Comparison of ENCODE assay signal across 1 cellular context in the genomic region with DNA sequence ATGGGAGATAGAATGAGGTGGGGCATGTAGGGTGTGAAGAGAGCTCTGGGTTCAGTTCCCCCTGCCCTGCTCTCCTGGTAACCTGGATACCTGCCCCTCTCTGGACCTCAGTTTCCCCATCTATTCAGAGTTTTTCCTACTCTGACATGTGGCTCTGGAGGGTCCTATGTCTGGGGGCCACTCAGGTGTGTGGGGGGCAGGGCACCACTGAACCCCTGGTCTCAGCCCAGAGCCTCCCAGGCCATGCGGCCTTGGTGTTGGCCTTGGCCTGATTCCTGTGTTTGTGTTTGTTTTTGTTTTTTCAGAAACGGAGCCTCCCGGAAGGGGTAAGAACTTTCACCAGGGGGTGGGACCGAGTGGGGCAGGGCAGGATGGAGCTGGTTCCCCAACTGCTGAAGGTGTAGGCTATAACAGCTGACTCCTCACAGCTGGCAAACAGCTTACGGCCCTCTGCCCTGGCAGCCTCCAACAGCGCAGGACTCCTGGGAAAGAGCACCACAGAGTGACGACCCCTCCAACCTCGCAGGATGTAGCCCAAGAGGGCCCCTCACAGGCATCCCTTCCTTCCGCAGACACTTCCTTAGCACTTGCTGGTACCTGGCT.
A peak's percentile ranks its signal among the peaks of the same experiment; 100 is the strongest.
TF ChIP-seq lines count a peak whose summit lies in the region.

No MANE protein-coding gene starts in this region.

TF ChIP-seq in HepG2, 621 proteins besides CTCF, POLR2A, EP300 and RAD21 (continued from another document and continues in another):
- TF ChIP-seq, protein P1, sequence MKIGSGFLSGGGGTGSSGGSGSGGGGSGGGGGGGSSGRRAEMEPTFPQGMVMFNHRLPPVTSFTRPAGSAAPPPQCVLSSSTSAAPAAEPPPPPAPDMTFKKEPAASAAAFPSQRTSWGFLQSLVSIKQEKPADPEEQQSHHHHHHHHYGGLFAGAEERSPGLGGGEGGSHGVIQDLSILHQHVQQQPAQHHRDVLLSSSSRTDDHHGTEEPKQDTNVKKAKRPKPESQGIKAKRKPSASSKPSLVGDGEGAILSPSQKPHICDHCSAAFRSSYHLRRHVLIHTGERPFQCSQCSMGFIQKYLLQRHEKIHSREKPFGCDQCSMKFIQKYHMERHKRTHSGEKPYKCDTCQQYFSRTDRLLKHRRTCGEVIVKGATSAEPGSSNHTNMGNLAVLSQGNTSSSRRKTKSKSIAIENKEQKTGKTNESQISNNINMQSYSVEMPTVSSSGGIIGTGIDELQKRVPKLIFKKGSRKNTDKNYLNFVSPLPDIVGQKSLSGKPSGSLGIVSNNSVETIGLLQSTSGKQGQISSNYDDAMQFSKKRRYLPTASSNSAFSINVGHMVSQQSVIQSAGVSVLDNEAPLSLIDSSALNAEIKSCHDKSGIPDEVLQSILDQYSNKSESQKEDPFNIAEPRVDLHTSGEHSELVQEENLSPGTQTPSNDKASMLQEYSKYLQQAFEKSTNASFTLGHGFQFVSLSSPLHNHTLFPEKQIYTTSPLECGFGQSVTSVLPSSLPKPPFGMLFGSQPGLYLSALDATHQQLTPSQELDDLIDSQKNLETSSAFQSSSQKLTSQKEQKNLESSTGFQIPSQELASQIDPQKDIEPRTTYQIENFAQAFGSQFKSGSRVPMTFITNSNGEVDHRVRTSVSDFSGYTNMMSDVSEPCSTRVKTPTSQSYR (CRISPR knock-in tag; IDR thresholded peaks at IDR 0.05; ENCODE audit: borderline replicate concordance): peak; percentile 92
- TF ChIP-seq KMT2B (CRISPR knock-in tag; IDR thresholded peaks at IDR 0.05) (peak; percentile 32; the same call in 1 of the 2 replicates), CREM (IDR thresholded peaks at IDR 0.05) (peak; percentile 72; the same call in 1 of the 2 replicates), CREM (CRISPR knock-in tag; IDR thresholded peaks at IDR 0.05) (no peak), RORA (CRISPR knock-in tag; IDR thresholded peaks at IDR 0.05) (peak; percentile 100), ZSCAN30 (CRISPR knock-in tag; IDR thresholded peaks at IDR 0.05) (no peak), ATF5 (CRISPR knock-in tag; IDR thresholded peaks at IDR 0.05; ENCODE audit: low read depth) (no peak), REXO4 (CRISPR knock-in tag; IDR thresholded peaks at IDR 0.05; ENCODE audit: borderline replicate concordance) (no peak), ZNF362 (CRISPR knock-in tag; IDR thresholded peaks at IDR 0.05; ENCODE audit: borderline replicate concordance) (peak; percentile 97), KDM6A (CRISPR knock-in tag; IDR thresholded peaks at IDR 0.05; ENCODE audit: low read depth) (peak; percentile 79), SP5 (CRISPR knock-in tag; IDR thresholded peaks at IDR 0.05; ENCODE audit: borderline replicate concordance, low read depth) (peak; percentile 92), CREB3 (CRISPR knock-in tag; IDR thresholded peaks at IDR 0.05) (no peak), POLR2AphosphoS2 (IDR thresholded peaks at IDR 0.05; ENCODE audit: low read depth, low read length) (no peak), ZNF33B (CRISPR knock-in tag; IDR thresholded peaks at IDR 0.05) (no peak), ZSCAN29 (CRISPR knock-in tag; conservative IDR thresholded peaks at IDR 0.05) (0 out of 2 replicates have a peak, but pooled peaks have one; percentile 5), SP2 (CRISPR knock-in tag; IDR thresholded peaks at IDR 0.05) (0 out of 2 replicates have a peak, but pooled peaks have one; percentile 11), ZNF446 (CRISPR knock-in tag; IDR thresholded peaks at IDR 0.05) (no peak), CCDC6 (CRISPR knock-in tag; IDR thresholded peaks at IDR 0.05) (no peak), ZNF629 (CRISPR knock-in tag; conservative IDR thresholded peaks at IDR 0.05) (no peak), ZMAT3 (CRISPR knock-in tag; conservative IDR thresholded peaks at IDR 0.05) (peak; percentile 73; the same call in 1 of the 2 replicates)
- TF ChIP-seq, protein P2, sequence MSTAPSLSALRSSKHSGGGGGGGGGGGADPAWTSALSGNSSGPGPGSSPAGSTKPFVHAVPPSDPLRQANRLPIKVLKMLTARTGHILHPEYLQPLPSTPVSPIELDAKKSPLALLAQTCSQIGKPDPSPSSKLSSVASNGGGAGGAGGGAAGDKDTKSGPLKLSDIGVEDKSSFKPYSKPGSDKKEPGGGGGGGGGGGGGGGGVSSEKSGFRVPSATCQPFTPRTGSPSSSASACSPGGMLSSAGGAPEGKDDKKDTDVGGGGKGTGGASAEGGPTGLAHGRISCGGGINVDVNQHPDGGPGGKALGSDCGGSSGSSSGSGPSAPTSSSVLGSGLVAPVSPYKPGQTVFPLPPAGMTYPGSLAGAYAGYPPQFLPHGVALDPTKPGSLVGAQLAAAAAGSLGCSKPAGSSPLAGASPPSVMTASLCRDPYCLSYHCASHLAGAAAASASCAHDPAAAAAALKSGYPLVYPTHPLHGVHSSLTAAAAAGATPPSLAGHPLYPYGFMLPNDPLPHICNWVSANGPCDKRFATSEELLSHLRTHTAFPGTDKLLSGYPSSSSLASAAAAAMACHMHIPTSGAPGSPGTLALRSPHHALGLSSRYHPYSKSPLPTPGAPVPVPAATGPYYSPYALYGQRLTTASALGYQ (CRISPR knock-in tag; IDR thresholded peaks at IDR 0.05): no peak; the same call in 1 of the 2 replicates
- TF ChIP-seq, protein P3, sequence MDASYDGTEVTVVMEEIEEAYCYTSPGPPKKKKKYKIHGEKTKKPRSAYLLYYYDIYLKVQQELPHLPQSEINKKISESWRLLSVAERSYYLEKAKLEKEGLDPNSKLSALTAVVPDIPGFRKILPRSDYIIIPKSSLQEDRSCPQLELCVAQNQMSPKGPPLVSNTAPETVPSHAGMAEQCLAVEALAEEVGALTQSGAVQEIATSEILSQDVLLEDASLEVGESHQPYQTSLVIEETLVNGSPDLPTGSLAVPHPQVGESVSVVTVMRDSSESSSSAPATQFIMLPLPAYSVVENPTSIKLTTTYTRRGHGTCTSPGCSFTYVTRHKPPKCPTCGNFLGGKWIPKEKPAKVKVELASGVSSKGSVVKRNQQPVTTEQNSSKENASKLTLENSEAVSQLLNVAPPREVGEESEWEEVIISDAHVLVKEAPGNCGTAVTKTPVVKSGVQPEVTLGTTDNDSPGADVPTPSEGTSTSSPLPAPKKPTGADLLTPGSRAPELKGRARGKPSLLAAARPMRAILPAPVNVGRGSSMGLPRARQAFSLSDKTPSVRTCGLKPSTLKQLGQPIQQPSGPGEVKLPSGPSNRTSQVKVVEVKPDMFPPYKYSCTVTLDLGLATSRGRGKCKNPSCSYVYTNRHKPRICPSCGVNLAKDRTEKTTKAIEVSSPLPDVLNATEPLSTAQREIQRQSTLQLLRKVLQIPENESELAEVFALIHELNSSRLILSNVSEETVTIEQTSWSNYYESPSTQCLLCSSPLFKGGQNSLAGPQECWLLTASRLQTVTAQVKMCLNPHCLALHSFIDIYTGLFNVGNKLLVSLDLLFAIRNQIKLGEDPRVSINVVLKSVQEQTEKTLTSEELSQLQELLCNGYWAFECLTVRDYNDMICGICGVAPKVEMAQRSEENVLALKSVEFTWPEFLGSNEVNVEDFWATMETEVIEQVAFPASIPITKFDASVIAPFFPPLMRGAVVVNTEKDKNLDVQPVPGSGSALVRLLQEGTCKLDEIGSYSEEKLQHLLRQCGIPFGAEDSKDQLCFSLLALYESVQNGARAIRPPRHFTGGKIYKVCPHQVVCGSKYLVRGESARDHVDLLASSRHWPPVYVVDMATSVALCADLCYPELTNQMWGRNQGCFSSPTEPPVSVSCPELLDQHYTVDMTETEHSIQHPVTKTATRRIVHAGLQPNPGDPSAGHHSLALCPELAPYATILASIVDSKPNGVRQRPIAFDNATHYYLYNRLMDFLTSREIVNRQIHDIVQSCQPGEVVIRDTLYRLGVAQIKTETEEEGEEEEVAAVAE (CRISPR knock-in tag; IDR thresholded peaks at IDR 0.05; ENCODE audit: borderline replicate concordance): no peak; the same call in 1 of the 2 replicates
- TF ChIP-seq, protein P4, sequence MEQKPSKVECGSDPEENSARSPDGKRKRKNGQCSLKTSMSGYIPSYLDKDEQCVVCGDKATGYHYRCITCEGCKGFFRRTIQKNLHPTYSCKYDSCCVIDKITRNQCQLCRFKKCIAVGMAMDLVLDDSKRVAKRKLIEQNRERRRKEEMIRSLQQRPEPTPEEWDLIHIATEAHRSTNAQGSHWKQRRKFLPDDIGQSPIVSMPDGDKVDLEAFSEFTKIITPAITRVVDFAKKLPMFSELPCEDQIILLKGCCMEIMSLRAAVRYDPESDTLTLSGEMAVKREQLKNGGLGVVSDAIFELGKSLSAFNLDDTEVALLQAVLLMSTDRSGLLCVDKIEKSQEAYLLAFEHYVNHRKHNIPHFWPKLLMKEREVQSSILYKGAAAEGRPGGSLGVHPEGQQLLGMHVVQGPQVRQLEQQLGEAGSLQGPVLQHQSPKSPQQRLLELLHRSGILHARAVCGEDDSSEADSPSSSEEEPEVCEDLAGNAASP (CRISPR knock-in tag; IDR thresholded peaks at IDR 0.05; ENCODE audit: borderline replicate concordance): peak; percentile 88
- TF ChIP-seq, protein P5, sequence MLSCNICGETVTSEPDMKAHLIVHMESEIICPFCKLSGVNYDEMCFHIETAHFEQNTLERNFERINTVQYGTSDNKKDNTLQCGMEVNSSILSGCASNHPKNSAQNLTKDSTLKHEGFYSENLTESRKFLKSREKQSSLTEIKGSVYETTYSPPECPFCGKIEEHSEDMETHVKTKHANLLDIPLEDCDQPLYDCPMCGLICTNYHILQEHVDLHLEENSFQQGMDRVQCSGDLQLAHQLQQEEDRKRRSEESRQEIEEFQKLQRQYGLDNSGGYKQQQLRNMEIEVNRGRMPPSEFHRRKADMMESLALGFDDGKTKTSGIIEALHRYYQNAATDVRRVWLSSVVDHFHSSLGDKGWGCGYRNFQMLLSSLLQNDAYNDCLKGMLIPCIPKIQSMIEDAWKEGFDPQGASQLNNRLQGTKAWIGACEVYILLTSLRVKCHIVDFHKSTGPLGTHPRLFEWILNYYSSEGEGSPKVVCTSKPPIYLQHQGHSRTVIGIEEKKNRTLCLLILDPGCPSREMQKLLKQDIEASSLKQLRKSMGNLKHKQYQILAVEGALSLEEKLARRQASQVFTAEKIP (CRISPR knock-in tag; IDR thresholded peaks at IDR 0.05; ENCODE audit: borderline replicate concordance): no peak
- TF ChIP-seq, protein P6, sequence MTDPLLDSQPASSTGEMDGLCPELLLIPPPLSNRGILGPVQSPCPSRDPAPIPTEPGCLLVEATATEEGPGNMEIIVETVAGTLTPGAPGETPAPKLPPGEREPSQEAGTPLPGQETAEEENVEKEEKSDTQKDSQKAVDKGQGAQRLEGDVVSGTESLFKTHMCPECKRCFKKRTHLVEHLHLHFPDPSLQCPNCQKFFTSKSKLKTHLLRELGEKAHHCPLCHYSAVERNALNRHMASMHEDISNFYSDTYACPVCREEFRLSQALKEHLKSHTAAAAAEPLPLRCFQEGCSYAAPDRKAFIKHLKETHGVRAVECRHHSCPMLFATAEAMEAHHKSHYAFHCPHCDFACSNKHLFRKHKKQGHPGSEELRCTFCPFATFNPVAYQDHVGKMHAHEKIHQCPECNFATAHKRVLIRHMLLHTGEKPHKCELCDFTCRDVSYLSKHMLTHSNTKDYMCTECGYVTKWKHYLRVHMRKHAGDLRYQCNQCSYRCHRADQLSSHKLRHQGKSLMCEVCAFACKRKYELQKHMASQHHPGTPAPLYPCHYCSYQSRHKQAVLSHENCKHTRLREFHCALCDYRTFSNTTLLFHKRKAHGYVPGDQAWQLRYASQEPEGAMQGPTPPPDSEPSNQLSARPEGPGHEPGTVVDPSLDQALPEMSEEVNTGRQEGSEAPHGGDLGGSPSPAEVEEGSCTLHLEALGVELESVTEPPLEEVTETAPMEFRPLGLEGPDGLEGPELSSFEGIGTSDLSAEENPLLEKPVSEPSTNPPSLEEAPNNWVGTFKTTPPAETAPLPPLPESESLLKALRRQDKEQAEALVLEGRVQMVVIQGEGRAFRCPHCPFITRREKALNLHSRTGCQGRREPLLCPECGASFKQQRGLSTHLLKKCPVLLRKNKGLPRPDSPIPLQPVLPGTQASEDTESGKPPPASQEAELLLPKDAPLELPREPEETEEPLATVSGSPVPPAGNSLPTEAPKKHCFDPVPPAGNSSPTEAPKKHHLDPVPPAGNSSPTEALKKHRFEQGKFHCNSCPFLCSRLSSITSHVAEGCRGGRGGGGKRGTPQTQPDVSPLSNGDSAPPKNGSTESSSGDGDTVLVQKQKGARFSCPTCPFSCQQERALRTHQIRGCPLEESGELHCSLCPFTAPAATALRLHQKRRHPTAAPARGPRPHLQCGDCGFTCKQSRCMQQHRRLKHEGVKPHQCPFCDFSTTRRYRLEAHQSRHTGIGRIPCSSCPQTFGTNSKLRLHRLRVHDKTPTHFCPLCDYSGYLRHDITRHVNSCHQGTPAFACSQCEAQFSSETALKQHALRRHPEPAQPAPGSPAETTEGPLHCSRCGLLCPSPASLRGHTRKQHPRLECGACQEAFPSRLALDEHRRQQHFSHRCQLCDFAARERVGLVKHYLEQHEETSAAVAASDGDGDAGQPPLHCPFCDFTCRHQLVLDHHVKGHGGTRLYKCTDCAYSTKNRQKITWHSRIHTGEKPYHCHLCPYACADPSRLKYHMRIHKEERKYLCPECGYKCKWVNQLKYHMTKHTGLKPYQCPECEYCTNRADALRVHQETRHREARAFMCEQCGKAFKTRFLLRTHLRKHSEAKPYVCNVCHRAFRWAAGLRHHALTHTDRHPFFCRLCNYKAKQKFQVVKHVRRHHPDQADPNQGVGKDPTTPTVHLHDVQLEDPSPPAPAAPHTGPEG (CRISPR knock-in tag; IDR thresholded peaks at IDR 0.05): no peak
